In the genomic region with DNA sequence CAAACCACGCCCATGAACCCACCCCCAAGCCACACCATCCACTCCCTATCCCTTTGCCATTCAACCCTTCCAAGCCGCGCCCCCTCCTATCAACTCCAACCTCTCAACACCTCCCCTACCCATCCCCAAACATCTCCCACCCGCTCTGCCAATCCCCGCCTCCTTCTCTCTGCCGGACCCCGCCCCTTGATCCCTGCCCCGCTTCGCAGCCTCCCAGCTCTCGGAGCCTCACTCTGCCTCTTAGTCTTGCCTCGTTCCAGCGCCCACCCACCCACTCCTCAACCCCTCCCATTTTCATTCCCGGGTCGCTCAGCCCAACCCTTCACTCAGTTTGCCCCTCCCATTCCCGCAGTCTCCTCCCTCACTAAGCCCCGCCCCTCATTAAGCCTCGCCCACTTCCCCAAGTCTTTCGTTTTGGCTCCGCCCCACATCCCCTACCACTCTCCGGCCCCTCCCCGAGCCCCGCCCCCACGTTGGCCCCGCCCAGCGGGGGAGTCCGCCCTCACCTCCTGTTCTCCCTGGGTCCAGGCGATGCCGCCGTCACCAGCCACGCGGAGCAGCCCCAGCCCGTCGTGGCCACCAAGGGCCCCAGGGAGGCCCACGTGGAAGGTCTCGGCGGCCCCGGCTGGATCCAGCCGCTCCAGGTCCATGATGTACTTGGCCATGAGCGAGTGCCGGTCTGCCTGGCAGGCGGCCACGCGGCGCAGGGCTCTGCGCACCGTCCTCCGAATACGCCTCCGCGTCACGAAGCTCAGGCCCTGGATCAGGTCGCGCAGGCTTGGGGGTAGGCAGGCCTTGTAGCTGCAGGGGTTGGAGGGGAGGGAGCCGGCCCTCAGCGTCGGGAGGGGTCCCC, we compare ENCODE assay signal across 1 cellular context.
TF ChIP-seq lines count a peak whose summit lies in the region.

No MANE protein-coding gene starts in this region.

TF ChIP-seq in IMR-90, 13 proteins besides CTCF, POLR2A, EP300 and RAD21:
- TF ChIP-seq CEBPB (IDR thresholded peaks at IDR 0.05; ENCODE audit: low read depth, low read length) (no peak), RCOR1 (IDR thresholded peaks at IDR 0.05; ENCODE audit: insufficient replicate concordance, low read length) (no peak), MAFK (IDR thresholded peaks at IDR 0.05; ENCODE audit: low read depth, low read length) (no peak), MXI1 (IDR thresholded peaks at IDR 0.05; ENCODE audit: borderline replicate concordance, low read depth, low read length) (no peak), RFX5 (IDR thresholded peaks at IDR 0.05; ENCODE audit: low read depth, low read length) (no peak), SMC3 (IDR thresholded peaks at IDR 0.05; ENCODE audit: low read depth, low read length) (no peak)
- TF ChIP-seq, protein P1, sequence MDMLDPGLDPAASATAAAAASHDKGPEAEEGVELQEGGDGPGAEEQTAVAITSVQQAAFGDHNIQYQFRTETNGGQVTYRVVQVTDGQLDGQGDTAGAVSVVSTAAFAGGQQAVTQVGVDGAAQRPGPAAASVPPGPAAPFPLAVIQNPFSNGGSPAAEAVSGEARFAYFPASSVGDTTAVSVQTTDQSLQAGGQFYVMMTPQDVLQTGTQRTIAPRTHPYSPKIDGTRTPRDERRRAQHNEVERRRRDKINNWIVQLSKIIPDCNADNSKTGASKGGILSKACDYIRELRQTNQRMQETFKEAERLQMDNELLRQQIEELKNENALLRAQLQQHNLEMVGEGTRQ (IDR thresholded peaks at IDR 0.05; ENCODE audit: low read depth, low read length): no peak
- TF ChIP-seq, protein P2, sequence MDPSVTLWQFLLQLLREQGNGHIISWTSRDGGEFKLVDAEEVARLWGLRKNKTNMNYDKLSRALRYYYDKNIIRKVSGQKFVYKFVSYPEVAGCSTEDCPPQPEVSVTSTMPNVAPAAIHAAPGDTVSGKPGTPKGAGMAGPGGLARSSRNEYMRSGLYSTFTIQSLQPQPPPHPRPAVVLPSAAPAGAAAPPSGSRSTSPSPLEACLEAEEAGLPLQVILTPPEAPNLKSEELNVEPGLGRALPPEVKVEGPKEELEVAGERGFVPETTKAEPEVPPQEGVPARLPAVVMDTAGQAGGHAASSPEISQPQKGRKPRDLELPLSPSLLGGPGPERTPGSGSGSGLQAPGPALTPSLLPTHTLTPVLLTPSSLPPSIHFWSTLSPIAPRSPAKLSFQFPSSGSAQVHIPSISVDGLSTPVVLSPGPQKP (IDR thresholded peaks at IDR 0.05; ENCODE audit: borderline replicate concordance, low read depth, low read length): no peak
